In genomic region chr5:158406884-158407790, GRCh38 we compare ENCODE assay signal across 12 cellular contexts.
DNase-seq lines count a peak whose midpoint lies in the region; ATAC-seq, FAIRE-seq and TF ChIP-seq lines count a peak whose summit lies in the region.
"Had no signal": no experiment of that assay in that cellular context is flagged by ENCODE, and none has a peak within 500 bp of the region (broad histone marks: within the 10 kb centered on the region; RNA-seq: fewer than 3 reads in every experiment).

No MANE protein-coding gene starts in this region.

- peak overlapping the region; percentile 89 for H3K27ac ChIP-seq in astrocyte (ENCODE audit: low read depth, low read length)
- H3K27ac ChIP-seq: thyroid gland had no signal

- H3K27me3 Mint-ChIP-seq in astrocyte (ENCODE audit: low read depth, unreplicated experiment) = no peaks in the 10 kb centered on the region
- no peaks in the 10 kb centered on the region for H3K27me3 Mint-ChIP-seq in osteocyte (ENCODE audit: unreplicated experiment)
- no peaks in the 10 kb centered on the region for H3K27me3 Mint-ChIP-seq in effector memory CD8-positive, alpha-beta T cell
- H3K27me3 Mint-ChIP-seq: memory B cell had no signal

- TF ChIP-seq CTCF in astrocyte (IDR thresholded peaks at IDR 0.05; ENCODE audit: insufficient read depth, low read depth, low read length) = no peak
- no peak for TF ChIP-seq CTCF in osteocyte (IDR thresholded peaks at IDR 0.05)

- H3K4me2 ChIP-seq in astrocyte (ENCODE audit: low read length) = peak overlapping the region; percentile 44

- H3K4me3 ChIP-seq in astrocyte (ENCODE audit: insufficient read depth, low read depth, low read length) = no peak overlapping the region
- H3K4me3 ChIP-seq: thyroid gland had no signal

- H3K9ac ChIP-seq in astrocyte (ENCODE audit: low read length) = peak overlapping the region; percentile 52

- no peaks in the 10 kb centered on the region for H3K79me2 ChIP-seq in astrocyte (ENCODE audit: insufficient read depth, low read length)

- H3K4me3 Mint-ChIP-seq in astrocyte (ENCODE audit: unreplicated experiment) (no peak overlapping the region), osteocyte (ENCODE audit: unreplicated experiment) (no peak overlapping the region)
- H3K4me3 Mint-ChIP-seq in effector memory CD8-positive, alpha-beta T cell = no peak overlapping the region
- H3K4me3 Mint-ChIP-seq: memory B cell had no signal

- no peak overlapping the region for H2AFZ ChIP-seq in astrocyte (ENCODE audit: low read depth, low read length)

- no peaks in the 10 kb centered on the region for H4K20me1 ChIP-seq in astrocyte (ENCODE audit: insufficient read depth, low read length)

- FAIRE-seq in astrocyte (lab: Jason Lieb, UNC) = peak; percentile 92

- H3K27ac Mint-ChIP-seq in astrocyte (ENCODE audit: unreplicated experiment) = peak overlapping the region; percentile 90
- H3K27ac Mint-ChIP-seq in osteocyte (ENCODE audit: unreplicated experiment) = peak overlapping the region; percentile 77
- H3K27ac Mint-ChIP-seq in effector memory CD8-positive, alpha-beta T cell = no peak overlapping the region
- H3K27ac Mint-ChIP-seq: memory B cell had no signal

- no peak for DNase-seq in activated CD4-positive, CD25-positive, alpha-beta regulatory T cell treated with anti-CD3 and anti-CD28 coated beads, Interleukin-2, amount 50 U/mL, for 72 hours
- DNase-seq in astrocyte (ENCODE audit: low read depth) (peak; percentile 80), osteocyte (ENCODE audit: extremely low spot score, unreplicated experiment) (no peak), cerebellum (ENCODE audit: low spot score) (no peak), activated gamma-delta T cell (lab: John Stamatoyannopoulos, UW) (no peak)
- no peak for DNase-seq in effector memory CD8-positive, alpha-beta T cell
- DNase-seq: 8988T, NCI-H1694 treated with DMSO at 0.1 percent for 48 hours, thyroid gland had no signal

- H3K4me1 Mint-ChIP-seq in astrocyte (ENCODE audit: low read depth, unreplicated experiment) = peaks cover 20% of the 10 kb centered on the region
- peaks cover 21% of the 10 kb centered on the region for H3K4me1 Mint-ChIP-seq in osteocyte (ENCODE audit: unreplicated experiment)
- no peaks in the 10 kb centered on the region for H3K4me1 Mint-ChIP-seq in effector memory CD8-positive, alpha-beta T cell (ENCODE audit: low read depth in 2 of 2)
- H3K4me1 Mint-ChIP-seq: memory B cell had no signal

- peaks cover 9% of the 10 kb centered on the region for H3K9me3 Mint-ChIP-seq in astrocyte (ENCODE audit: unreplicated experiment)
- H3K9me3 Mint-ChIP-seq in osteocyte (ENCODE audit: unreplicated experiment) = peaks cover 6% of the 10 kb centered on the region
- H3K9me3 Mint-ChIP-seq in effector memory CD8-positive, alpha-beta T cell = peaks cover 7 to 16% of the 10 kb centered on the region in 2 donors

- peaks cover 2% of the 10 kb centered on the region for H3K4me1 ChIP-seq in astrocyte (ENCODE audit: insufficient read depth, low read length)
- H3K4me1 ChIP-seq: thyroid gland had no signal

- ATAC-seq in activated CD4-positive, CD25-positive, alpha-beta regulatory T cell treated with anti-CD3 and anti-CD28 coated beads, Interleukin-2, amount 50 U/mL, for 24 hours = peak; percentile 53 to 67
- peak; percentile 41 for ATAC-seq in HG03280 (IDR thresholded peaks at IDR 0.05; ENCODE audit: unreplicated experiment)
- no peak for ATAC-seq in effector memory CD8-positive, alpha-beta T cell (replicated peaks)

- H3K9me3 ChIP-seq in astrocyte (ENCODE audit: insufficient read depth, low read depth, low read length) = peaks cover 5% of the 10 kb centered on the region
- H3K9me3 ChIP-seq: thyroid gland had no signal

- H3K27me3 ChIP-seq in astrocyte (ENCODE audit: insufficient read depth, low read length) = no peaks in the 10 kb centered on the region
- H3K27me3 ChIP-seq: thyroid gland had no signal

- no peaks in the 10 kb centered on the region for H3K36me3 Mint-ChIP-seq in astrocyte (ENCODE audit: low read depth, unreplicated experiment)
- peaks cover 7% of the 10 kb centered on the region for H3K36me3 Mint-ChIP-seq in osteocyte (ENCODE audit: unreplicated experiment)
- no peaks in the 10 kb centered on the region for H3K36me3 Mint-ChIP-seq in effector memory CD8-positive, alpha-beta T cell (ENCODE audit: insufficient read depth)

- no peaks in the 10 kb centered on the region for H3K36me3 ChIP-seq in astrocyte (ENCODE audit: insufficient read depth, low read length)
- H3K36me3 ChIP-seq: thyroid gland had no signal

Comparison
In these comparisons a context has a peak if more than half of its experiments do, and no peak if none do; other contexts are left out.
1. H3K27ac Mint-ChIP-seq: peak in astrocyte (single experiment) and osteocyte (single experiment); none in effector memory CD8-positive, alpha-beta T cell (0 of 2).